10 cellular contexts compared by ENCODE assay signal in genomic region chr1:201260236-201260591, GRCh38. TPM values are rescaled to one million over a fixed set of nuclear protein-coding genes. Genes with fewer than 3 reads are reported as not detected.
DNase-seq lines count a peak whose midpoint lies in the region; ATAC-seq and TF ChIP-seq lines count a peak whose summit lies in the region.
"Had no signal": no experiment of that assay in that cellular context is flagged by ENCODE, and none has a peak within 500 bp of the region (broad histone marks: within the 10 kb centered on the region; RNA-seq: fewer than 3 reads in every experiment).

No MANE protein-coding gene starts in this region.

- no peak overlapping the region for H3K27ac Mint-ChIP-seq in CD8-positive, alpha-beta T cell
- no peak overlapping the region for H3K27ac Mint-ChIP-seq in nephron progenitor cell

- no peaks in the 10 kb centered on the region for H3K36me3 ChIP-seq in CD8-positive, alpha-beta T cell (ENCODE audit: insufficient read depth, low read length)
- H3K36me3 ChIP-seq in RWPE2 (ENCODE audit: low read depth) (no peaks in the 10 kb centered on the region), gastroesophageal sphincter (no peaks in the 10 kb centered on the region), Peyer's patch (no peaks in the 10 kb centered on the region)
- H3K36me3 ChIP-seq: BLaER1 treated with 17β-estradiol and CSF1 and Interleukin-3, amounts not matched to agents 10 nM and 100 nM had no signal

- peaks cover 11% of the 10 kb centered on the region for H3K27me3 Mint-ChIP-seq in CD8-positive, alpha-beta T cell (ENCODE audit: low read depth)
- peaks cover 37% of the 10 kb centered on the region for H3K27me3 Mint-ChIP-seq in nephron progenitor cell (ENCODE audit: low read depth, poor library complexity)

- no peak for DNase-seq in CD8-positive, alpha-beta T cell
- DNase-seq in RWPE2 (ENCODE audit: low spot score) (peak; percentile 47), nephron progenitor cell (no peak), T-helper 1 cell (no peak), erythroblast (lab: John Stamatoyannopoulos, UW) (no peak), Peyer's patch (no peak)
- DNase-seq: activated CD8-positive, alpha-beta memory T cell treated with anti-CD3 and anti-CD28 coated beads, Interleukin-2, amount 50 U/mL, for 4 hours had no signal

- H3K36me3 Mint-ChIP-seq in CD8-positive, alpha-beta T cell: no peaks in the 10 kb centered on the region
- no peaks in the 10 kb centered on the region for H3K36me3 Mint-ChIP-seq in nephron progenitor cell (ENCODE audit: low read depth)

- no peak for TF ChIP-seq CTCF in CD8-positive, alpha-beta T cell (IDR thresholded peaks at IDR 0.05)
- TF ChIP-seq CTCF in RWPE2 (IDR thresholded peaks at IDR 0.05; ENCODE audit: poor library complexity, severe bottlenecking): no peak
- no peak for TF ChIP-seq CTCF in gastroesophageal sphincter (IDR thresholded peaks at IDR 0.05)
- TF ChIP-seq CTCF in nephron progenitor cell (IDR thresholded peaks at IDR 0.05): no peak
- no peak for TF ChIP-seq CTCF in Peyer's patch (IDR thresholded peaks at IDR 0.05)

- H3K9me3 ChIP-seq in CD8-positive, alpha-beta T cell (ENCODE audit: low read length): no peaks in the 10 kb centered on the region
- no peaks in the 10 kb centered on the region for H3K9me3 ChIP-seq in RWPE2 (ENCODE audit: severe bottlenecking)
- no peaks in the 10 kb centered on the region for H3K9me3 ChIP-seq in gastroesophageal sphincter
- no peaks in the 10 kb centered on the region for H3K9me3 ChIP-seq in Peyer's patch
- H3K9me3 ChIP-seq: BLaER1 treated with 17β-estradiol and CSF1 and Interleukin-3, amounts not matched to agents 10 nM and 100 nM had no signal

- H3K4me1 ChIP-seq in CD8-positive, alpha-beta T cell (ENCODE audit: insufficient read depth, low read length): no peaks in the 10 kb centered on the region
- H3K4me1 ChIP-seq in RWPE2 (ENCODE audit: insufficient read depth, poor library complexity, severe bottlenecking) (peaks cover 20% of the 10 kb centered on the region), gastroesophageal sphincter (peaks cover 0 to 11% (median 10%) of the 10 kb centered on the region in 3 donors), Peyer's patch (peaks cover 0 to 10% (median 4%) of the 10 kb centered on the region in 4 donors)

- H3K27ac ChIP-seq in CD8-positive, alpha-beta T cell (ENCODE audit: low read depth, low read length): no peak overlapping the region
- H3K27ac ChIP-seq in RWPE2 (ENCODE audit: poor library complexity, severe bottlenecking): peak overlapping the region; percentile 88
- H3K27ac ChIP-seq in gastroesophageal sphincter: no peak overlapping the region
- peak overlapping the region in 1 of 4 donors; percentile 19 for H3K27ac ChIP-seq in Peyer's patch
- H3K27ac ChIP-seq: BLaER1 treated with 17β-estradiol and CSF1 and Interleukin-3, amounts not matched to agents 10 nM and 100 nM had no signal

- intact Hi-C loops in CD8-positive, alpha-beta T cell (cut with DNase I, micrococcal nuclease): no loop called here

- peaks cover 4% of the 10 kb centered on the region for H3K4me1 Mint-ChIP-seq in CD8-positive, alpha-beta T cell (ENCODE audit: low read depth)
- peaks cover 22% of the 10 kb centered on the region for H3K4me1 Mint-ChIP-seq in nephron progenitor cell

- POLR2A ChIA-PET in CD8-positive, alpha-beta T cell (lab: Charles Lee): interaction anchor here (0.9 kb wide), 1 partner anchor 1281 kb away, joined by 3 read pairs; no protein-coding TSS in a partner anchor

- TF ChIP-seq EP300 in gastroesophageal sphincter (IDR thresholded peaks at IDR 0.05): no peak

- ATAC-seq in CD8-positive, alpha-beta T cell: no peak
- ATAC-seq in RWPE2 (ENCODE audit: low read depth) (peak; percentile 43), gastroesophageal sphincter (peak; percentile 44), HG03520 (IDR thresholded peaks at IDR 0.05; ENCODE audit: unreplicated experiment) (no peak)

- peak overlapping the region; percentile 38 for H3K4me3 Mint-ChIP-seq in CD8-positive, alpha-beta T cell
- H3K4me3 Mint-ChIP-seq in nephron progenitor cell: peak overlapping the region; percentile 41

- CTCF ChIA-PET in CD8-positive, alpha-beta T cell (lab: Charles Lee): no interaction called here

- 14 to 15% methylated on average over 1 to 6 of the region's 11 CpGs for WGBS in gastroesophageal sphincter (ENCODE audit: low coverage in 1 of 2), 2 donors

- no peaks in the 10 kb centered on the region for H3K9me3 Mint-ChIP-seq in CD8-positive, alpha-beta T cell
- H3K9me3 Mint-ChIP-seq in nephron progenitor cell: no peaks in the 10 kb centered on the region

- TF ChIP-seq POLR2A in gastroesophageal sphincter (IDR thresholded peaks at IDR 0.05): no peak
- TF ChIP-seq POLR2A in erythroblast (IDR thresholded peaks at IDR 0.05; ENCODE audit: low read length): no peak
- no peak for TF ChIP-seq POLR2A in Peyer's patch (IDR thresholded peaks at IDR 0.05)

- no peaks in the 10 kb centered on the region for H3K27me3 ChIP-seq in CD8-positive, alpha-beta T cell (ENCODE audit: insufficient read depth, low read length)
- H3K27me3 ChIP-seq in RWPE2 (ENCODE audit: insufficient read depth, poor library complexity, severe bottlenecking): no peaks in the 10 kb centered on the region
- H3K27me3 ChIP-seq in gastroesophageal sphincter: peaks cover 52% of the 10 kb centered on the region
- no peaks in the 10 kb centered on the region for H3K27me3 ChIP-seq in Peyer's patch

- H3K4me3 ChIP-seq in CD8-positive, alpha-beta T cell (ENCODE audit: low read depth, low read length): no peak overlapping the region
- H3K4me3 ChIP-seq in RWPE2 (ENCODE audit: severe bottlenecking): peak overlapping the region; percentile 10
- no peak overlapping the region for H3K4me3 ChIP-seq in gastroesophageal sphincter
- H3K4me3 ChIP-seq in Peyer's patch: peak overlapping the region in 2 of 4 donors; percentile 42 to 43
- H3K4me3 ChIP-seq: BLaER1 treated with 17β-estradiol and CSF1 and Interleukin-3, amounts not matched to agents 10 nM and 100 nM had no signal

RNA-seq across cellular contexts. Expression of gene PKP1, which starts 23.1 kb away (rescaled TPM):
- total RNA-seq in CD8-positive, alpha-beta T cell: not detected
- 10 to 100 TPM in 1 of 4 donors, 1 to 10 TPM in 2, under 1 TPM in 1; 0.27 to 12.8 (median 4.0) TPM for total RNA-seq in gastroesophageal sphincter
- 10 to 100 TPM in 1 of 4 donors, 1 to 10 TPM in 2, under 1 TPM in 1; 0.54 to 11.6 (median 1.4) TPM for total RNA-seq in Peyer's patch

Comparison
In these comparisons a context has a peak if more than half of its experiments do, and no peak if none do; other contexts are left out.
1. ATAC-seq: peak in RWPE2 (single experiment) and gastroesophageal sphincter (single experiment); none in CD8-positive, alpha-beta T cell (single experiment) and HG03520 (single experiment).